In the genomic region with DNA sequence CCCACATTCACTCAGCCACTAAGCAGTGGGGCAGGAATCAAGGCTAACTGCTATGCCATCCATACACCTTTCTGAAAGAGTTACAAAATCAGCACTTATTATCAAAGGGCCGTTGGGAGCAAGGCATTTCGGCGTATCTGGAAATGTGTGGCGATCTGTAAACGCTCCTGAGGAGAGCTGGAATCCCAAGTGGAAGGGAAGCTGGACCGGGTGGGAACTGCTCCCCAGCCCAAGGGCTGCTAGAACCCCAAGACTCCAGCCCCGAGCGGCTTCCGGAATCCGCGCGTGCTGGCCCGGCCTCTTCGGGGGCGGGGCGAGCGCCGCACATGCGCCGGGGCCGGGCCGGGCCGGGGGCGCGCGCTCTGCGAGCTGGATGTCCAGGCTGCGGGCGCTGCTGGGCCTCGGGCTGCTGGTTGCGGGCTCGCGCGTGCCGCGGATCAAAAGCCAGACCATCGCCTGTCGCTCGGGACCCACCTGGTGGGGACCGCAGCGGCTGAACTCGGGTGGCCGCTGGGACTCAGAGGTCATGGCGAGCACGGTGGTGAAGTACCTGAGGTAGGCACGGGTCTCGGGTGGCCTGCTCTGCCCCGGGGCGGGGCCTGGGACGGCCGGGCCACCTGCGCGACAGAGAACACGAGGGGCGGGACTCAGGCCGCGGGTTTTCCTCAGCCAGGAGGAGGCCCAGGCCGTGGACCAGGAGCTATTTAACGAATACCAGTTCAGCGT, we compare ENCODE assay signal across 8 cellular contexts. TPM values are rescaled to one million over a fixed set of nuclear protein-coding genes. Genes with fewer than 3 reads are reported as not detected.
A peak's percentile ranks its signal among the peaks of the same experiment; 100 is the strongest.
DNase-seq lines count a peak whose midpoint lies in the region; ATAC-seq and TF ChIP-seq lines count a peak whose summit lies in the region.

A gene (plus strand): TSS at position 345 of the 726 bp plus-strand sequence. CDS start 29 bp downstream, at position 374.

- ATAC-seq in GM21528 (IDR thresholded peaks at IDR 0.05; ENCODE audit: low FRiP score, unreplicated experiment) (peak; percentile 79), RWPE2 (ENCODE audit: low read depth) (peak; percentile 85)

- no peak for TF ChIP-seq RAD21 in neural cell (conservative IDR thresholded peaks at IDR 0.05)

- H3K27ac ChIP-seq in RWPE2 (ENCODE audit: poor library complexity, severe bottlenecking): peak within 1 kb of the TSS; percentile 37
- H3K27ac ChIP-seq in neural cell (ENCODE audit: low read length): peak within 1 kb of the TSS; percentile 47
- H3K27ac ChIP-seq in temporal lobe (ENCODE audit: low read depth, low read length): peak within 1 kb of the TSS; percentile 88

- H3F3A ChIP-seq in neural cell (ENCODE audit: insufficient read depth, low read length, poor library complexity, severe bottlenecking): no peaks in the 10 kb centered on the region

- H3K4me3 ChIP-seq in Jurkat, Clone E6-1 (ENCODE audit: low read length): peak within 1 kb of the TSS; percentile 84
- H3K4me3 ChIP-seq in RWPE2 (ENCODE audit: severe bottlenecking) (peak within 1 kb of the TSS; percentile 72), foreskin fibroblast (ENCODE audit: low read depth in 1 of 2, low read length in 2 of 2) (peak within 1 kb of the TSS; percentile 70 to 83), neural cell (ENCODE audit: low read length) (peak within 1 kb of the TSS; percentile 86)

- no peaks in the 10 kb centered on the region for H4K20me1 ChIP-seq in neural cell (ENCODE audit: insufficient read depth)

- peak within 1 kb of the TSS; percentile 80 for H3K4me2 ChIP-seq in neural cell (ENCODE audit: low read length)

- no peaks in the 10 kb centered on the region for H3K9me3 ChIP-seq in RWPE2 (ENCODE audit: severe bottlenecking)
- H3K9me3 ChIP-seq in neural cell (ENCODE audit: low read length): no peaks in the 10 kb centered on the region

- peak within 1 kb of the TSS; percentile 80 for H3K9ac ChIP-seq in neural cell (ENCODE audit: low read length)

- TF ChIP-seq CTCF in RWPE2 (IDR thresholded peaks at IDR 0.05; ENCODE audit: poor library complexity, severe bottlenecking) (no peak), foreskin fibroblast (IDR thresholded peaks at IDR 0.05; ENCODE audit: low read depth, low read length) (no peak), neural cell (IDR thresholded peaks at IDR 0.05; ENCODE audit: poor library complexity, severe bottlenecking) (peak; percentile 6)

- H3K4me1 ChIP-seq in RWPE2 (ENCODE audit: insufficient read depth, poor library complexity, severe bottlenecking): peaks cover 5% of the 10 kb centered on the region

- DNase-seq in DMS53 (lab: John Stamatoyannopoulos, UW) (peak; percentile 92), RWPE2 (ENCODE audit: low spot score) (no peak), activated gamma-delta T cell treated with Interleukin-2 at 50 U/mL for 16 hours (peak; percentile 63), foreskin fibroblast (peak; percentile 52 to 85)
- DNase-seq in Jurkat, Clone E6-1 (ENCODE audit: low read depth, low spot score): no peak

- H3K79me2 ChIP-seq in neural cell (replicated peaks; ENCODE audit: insufficient read depth, low read length): no peaks in the 10 kb centered on the region

- peak within 1 kb of the TSS; percentile 85 for H2AFZ ChIP-seq in neural cell (ENCODE audit: low read depth, low read length)

- no peak for TF ChIP-seq EP300 in neural cell (conservative IDR thresholded peaks at IDR 0.05; ENCODE audit: poor library complexity, severe bottlenecking)

- H3K27me3 ChIP-seq in RWPE2 (ENCODE audit: insufficient read depth, poor library complexity, severe bottlenecking) (no peaks in the 10 kb centered on the region), neural cell (ENCODE audit: insufficient read depth, low read depth, low read length) (no peaks in the 10 kb centered on the region)

- H3K36me3 ChIP-seq in RWPE2 (ENCODE audit: low read depth): peaks cover 40% of the 10 kb centered on the region
- no peaks in the 10 kb centered on the region for H3K36me3 ChIP-seq in neural cell (ENCODE audit: insufficient read depth, low read length)

- H3K9me2 ChIP-seq in neural cell (ENCODE audit: insufficient read depth, low read length): no peaks in the 10 kb centered on the region

TF ChIP-seq in neural cell, 6 proteins besides CTCF, POLR2A, EP300 and RAD21:
- peak; percentile 72 for TF ChIP-seq TAF1 (IDR thresholded peaks at IDR 0.05; ENCODE audit: low read depth)
- TF ChIP-seq SMC3 (conservative IDR thresholded peaks at IDR 0.05; ENCODE audit: poor library complexity): peak; percentile 42
- TF ChIP-seq POLR2AphosphoS5 (IDR thresholded peaks at IDR 0.05): peak; percentile 53
- TF ChIP-seq MXI1 (conservative IDR thresholded peaks at IDR 0.05; ENCODE audit: poor library complexity, severe bottlenecking): peak; percentile 86
- no peak for TF ChIP-seq EZH2 (IDR thresholded peaks at IDR 0.05; ENCODE audit: borderline replicate concordance, insufficient read depth, low read length, poor library complexity, severe bottlenecking)
- TF ChIP-seq, protein P1, sequence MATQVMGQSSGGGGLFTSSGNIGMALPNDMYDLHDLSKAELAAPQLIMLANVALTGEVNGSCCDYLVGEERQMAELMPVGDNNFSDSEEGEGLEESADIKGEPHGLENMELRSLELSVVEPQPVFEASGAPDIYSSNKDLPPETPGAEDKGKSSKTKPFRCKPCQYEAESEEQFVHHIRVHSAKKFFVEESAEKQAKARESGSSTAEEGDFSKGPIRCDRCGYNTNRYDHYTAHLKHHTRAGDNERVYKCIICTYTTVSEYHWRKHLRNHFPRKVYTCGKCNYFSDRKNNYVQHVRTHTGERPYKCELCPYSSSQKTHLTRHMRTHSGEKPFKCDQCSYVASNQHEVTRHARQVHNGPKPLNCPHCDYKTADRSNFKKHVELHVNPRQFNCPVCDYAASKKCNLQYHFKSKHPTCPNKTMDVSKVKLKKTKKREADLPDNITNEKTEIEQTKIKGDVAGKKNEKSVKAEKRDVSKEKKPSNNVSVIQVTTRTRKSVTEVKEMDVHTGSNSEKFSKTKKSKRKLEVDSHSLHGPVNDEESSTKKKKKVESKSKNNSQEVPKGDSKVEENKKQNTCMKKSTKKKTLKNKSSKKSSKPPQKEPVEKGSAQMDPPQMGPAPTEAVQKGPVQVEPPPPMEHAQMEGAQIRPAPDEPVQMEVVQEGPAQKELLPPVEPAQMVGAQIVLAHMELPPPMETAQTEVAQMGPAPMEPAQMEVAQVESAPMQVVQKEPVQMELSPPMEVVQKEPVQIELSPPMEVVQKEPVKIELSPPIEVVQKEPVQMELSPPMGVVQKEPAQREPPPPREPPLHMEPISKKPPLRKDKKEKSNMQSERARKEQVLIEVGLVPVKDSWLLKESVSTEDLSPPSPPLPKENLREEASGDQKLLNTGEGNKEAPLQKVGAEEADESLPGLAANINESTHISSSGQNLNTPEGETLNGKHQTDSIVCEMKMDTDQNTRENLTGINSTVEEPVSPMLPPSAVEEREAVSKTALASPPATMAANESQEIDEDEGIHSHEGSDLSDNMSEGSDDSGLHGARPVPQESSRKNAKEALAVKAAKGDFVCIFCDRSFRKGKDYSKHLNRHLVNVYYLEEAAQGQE (IDR thresholded peaks at IDR 0.05; ENCODE audit: borderline replicate concordance): no peak

RNA-seq across cellular contexts. Expression of the gene that starts here (rescaled TPM):
- polyA plus RNA-seq in Jurkat, Clone E6-1 (2012; ENCODE audit: insufficient read depth, insufficient read length): 170 TPM
- polyA plus RNA-seq in neural cell: 95.7 and 111 TPM in 2 replicates
- polyA minus RNA-seq in neural cell: 63.9 and 65.7 TPM in 2 replicates
- total RNA-seq in temporal lobe: 24.8 TPM

Comparison
In these comparisons a context has a peak if more than half of its experiments do, and no peak if none do; other contexts are left out.
1. DNase-seq: peak in DMS53 (single experiment), activated gamma-delta T cell treated with Interleukin-2 at 50 U/mL for 16 hours (single experiment) and foreskin fibroblast (2 of 2); none in Jurkat, Clone E6-1 (single experiment) and RWPE2 (single experiment).
2. H3K27ac ChIP-seq: peak in every context shown above with its lines; median percentile 88 in temporal lobe; 47 in neural cell; 37 in RWPE2.
3. Peak in every context shown above with its lines, with median percentiles within 50 percentile points of each other: H3K4me3 ChIP-seq.